Comparison of ENCODE assay signal across 8 cellular contexts in the genomic region with DNA sequence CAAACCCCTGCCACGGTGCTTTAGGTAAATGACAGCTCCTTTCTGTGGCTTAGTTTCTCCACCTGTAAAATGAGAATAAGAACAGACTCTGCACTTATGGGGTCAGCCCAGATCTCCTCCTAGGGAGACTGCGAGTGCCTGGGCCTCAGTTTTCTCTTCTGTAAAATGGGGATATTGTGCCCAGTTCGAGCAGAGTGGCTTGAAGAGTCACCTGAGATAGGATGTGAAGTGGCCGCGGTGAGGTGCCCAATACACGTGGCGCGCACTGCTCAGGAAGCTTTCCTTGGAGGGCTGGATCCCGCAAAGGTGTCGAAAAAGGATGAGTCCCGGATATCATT. TPM values are rescaled to one million over a fixed set of nuclear protein-coding genes. Genes with fewer than 3 reads are reported as not detected.
DNase-seq lines count a peak whose midpoint lies in the region; ATAC-seq lines count a peak whose summit lies in the region.

No MANE protein-coding gene starts in this region.

- H3K27me3 ChIP-seq in esophagus (ENCODE audit: control insufficient read depth in 1 of 2, insufficient read depth in 2 of 2, low read length in 2 of 2) (no peaks in the 10 kb centered on the region), trophoblast cell (ENCODE audit: insufficient read depth, low read length) (peaks cover 4% of the 10 kb centered on the region)

- H2AFZ ChIP-seq in trophoblast cell (ENCODE audit: insufficient read depth, low read length, poor library complexity): peak overlapping the region; percentile 61

- peak; percentile 8 for DNase-seq in D341Med (ENCODE audit: low spot score)
- DNase-seq in NCI-H69 (lab: John Stamatoyannopoulos, UW): peak; percentile 50
- no peak for DNase-seq in trophoblast cell
- no peak for DNase-seq in COR-L47 (lab: John Stamatoyannopoulos, UW)
- DNase-seq in NCI-H2227 (lab: John Stamatoyannopoulos, UW; ENCODE audit: unreplicated experiment): no peak

- ATAC-seq in GM19463 (IDR thresholded peaks at IDR 0.05; ENCODE audit: unreplicated experiment) (no peak), GM18861 (IDR thresholded peaks at IDR 0.05; ENCODE audit: unreplicated experiment) (no peak)

- peak overlapping the region; percentile 60 for H3K14ac ChIP-seq in trophoblast cell (ENCODE audit: low read length)

- H4K8ac ChIP-seq in trophoblast cell (ENCODE audit: low read depth, low read length): peak overlapping the region; percentile 72

- H3K79me2 ChIP-seq in trophoblast cell (ENCODE audit: control insufficient read depth, insufficient read depth, low read length, poor library complexity): peaks cover 2% of the 10 kb centered on the region

- H3K36me3 ChIP-seq in esophagus (ENCODE audit: control insufficient read depth in 2 of 2, insufficient read depth in 2 of 2, low read length in 1 of 2): no peaks in the 10 kb centered on the region
- no peaks in the 10 kb centered on the region for H3K36me3 ChIP-seq in trophoblast cell (ENCODE audit: control insufficient read depth in 1 of 2, insufficient read depth in 2 of 2, low read length in 2 of 2)

- no peak overlapping the region for H3K27ac ChIP-seq in esophagus (ENCODE audit: low read depth in 2 of 2, low read length in 1 of 2)
- H3K27ac ChIP-seq in trophoblast cell (ENCODE audit: low read depth, low read length): no peak overlapping the region

- H3K4me3 ChIP-seq in esophagus (ENCODE audit: low read depth in 1 of 2, low read length in 2 of 2) (peak overlapping the region; percentile 16 to 43), trophoblast cell (ENCODE audit: low read depth, low read length) (peak overlapping the region; percentile 64)

- no peak overlapping the region for H3K9ac ChIP-seq in trophoblast cell (ENCODE audit: low read length)

- H3K23ac ChIP-seq in trophoblast cell (ENCODE audit: low read length): no peak overlapping the region

- H3K4ac ChIP-seq in trophoblast cell (ENCODE audit: low read depth, low read length): no peak overlapping the region

- H2BK120ac ChIP-seq in trophoblast cell (ENCODE audit: insufficient read depth, low read length, poor library complexity): no peak overlapping the region

- peak overlapping the region; percentile 56 for H3K18ac ChIP-seq in trophoblast cell (ENCODE audit: low read length)

- no peaks in the 10 kb centered on the region for H3K9me3 ChIP-seq in esophagus (ENCODE audit: control insufficient read depth in 2 of 2, insufficient read depth in 1 of 2, low read depth in 1 of 2, low read length in 1 of 2)
- H3K9me3 ChIP-seq in trophoblast cell (ENCODE audit: insufficient read depth, low read depth, low read length): no peaks in the 10 kb centered on the region

- H4K91ac ChIP-seq in trophoblast cell (ENCODE audit: low read depth, low read length): peak overlapping the region; percentile 48

- peaks cover 4% of the 10 kb centered on the region for H3K79me1 ChIP-seq in trophoblast cell (ENCODE audit: low read length)

- no peak overlapping the region for H2AK5ac ChIP-seq in trophoblast cell (ENCODE audit: low read length)

- no peak overlapping the region for H2BK12ac ChIP-seq in trophoblast cell (ENCODE audit: low read length)

- H4K12ac ChIP-seq in trophoblast cell (ENCODE audit: low read depth, low read length): peak overlapping the region; percentile 51

- H3K4me1 ChIP-seq in esophagus (ENCODE audit: control insufficient read depth in 2 of 2, insufficient read depth in 2 of 2, low read length in 1 of 2) (peaks cover 0 to 5% of the 10 kb centered on the region in 2 donors), trophoblast cell (ENCODE audit: control insufficient read depth in 1 of 2, insufficient read depth in 2 of 2, low read length in 2 of 2) (peaks cover 0 to 9% of the 10 kb centered on the region in 2 experiments)

- peak overlapping the region; percentile 86 for H3K4me2 ChIP-seq in trophoblast cell (ENCODE audit: low read length)

- WGBS in esophagus, 2 donors: 65% methylated on average over 11 of the region's 11 CpGs
- WGBS in trophoblast cell (ENCODE audit: extremely low coverage, insufficient coverage, insufficient read length): no CpG with 5 or more reads among the region's 11 CpGs

- no peak overlapping the region for H2BK5ac ChIP-seq in trophoblast cell (ENCODE audit: low read depth, low read length, poor library complexity)

RNA-seq across cellular contexts. Expression of a gene that starts 0.5 kb away (rescaled TPM):
- polyA plus RNA-seq in esophagus: under 1 TPM; 0.22 to 0.54 TPM
- 1.2 and 1.5 TPM in 2 replicates for polyA plus RNA-seq in trophoblast cell (2013)

Comparison
In these comparisons a context has a peak if more than half of its experiments do, and no peak if none do; other contexts are left out.
1. DNase-seq: peak in D341Med (single experiment) and NCI-H69 (single experiment); none in trophoblast cell (0 of 2), COR-L47 (single experiment) and NCI-H2227 (single experiment).